ENCODE assay signal across 21 cellular contexts in genomic region chr2:240423788-240424191, GRCh38. TPM values are rescaled to one million over a fixed set of nuclear protein-coding genes. Genes with fewer than 3 reads are reported as not detected.
DNase-seq lines count a peak whose midpoint lies in the region; ATAC-seq and TF ChIP-seq lines count a peak whose summit lies in the region.
"Had no signal": no experiment of that assay in that cellular context is flagged by ENCODE, and none has a peak within 500 bp of the region (broad histone marks: within the 10 kb centered on the region; RNA-seq: fewer than 3 reads in every experiment).

No MANE protein-coding gene starts in this region.

- H3K4me3 ChIP-seq in right atrium auricular region: no peak overlapping the region
- H3K4me3 ChIP-seq in heart left ventricle: no peak overlapping the region
- no peak overlapping the region for H3K4me3 ChIP-seq in testis
- H3K4me3 ChIP-seq: BLaER1 treated with 17β-estradiol and CSF1 and Interleukin-3, amounts not matched to agents 10 nM and 100 nM; SJSA1 had no signal

- H3K4me1 ChIP-seq in right atrium auricular region (no peaks in the 10 kb centered on the region), heart left ventricle (no peaks in the 10 kb centered on the region), testis (no peaks in the 10 kb centered on the region)
- H3K4me1 ChIP-seq: BLaER1 treated with 17β-estradiol and CSF1 and Interleukin-3, amounts not matched to agents 10 nM and 100 nM; Caco-2; SJSA1 had no signal

- no peaks in the 10 kb centered on the region for H3K36me3 Mint-ChIP-seq in nephron progenitor cell (ENCODE audit: low read depth)
- H3K36me3 Mint-ChIP-seq in Calu3 (ENCODE audit: insufficient read depth, unreplicated experiment): peaks cover 18% of the 10 kb centered on the region
- H3K36me3 Mint-ChIP-seq: mesothelial cell of epicardium had no signal

- H3K27ac Mint-ChIP-seq in nephron progenitor cell (peak overlapping the region; percentile 42), Calu3 (ENCODE audit: unreplicated experiment) (no peak overlapping the region)
- H3K27ac Mint-ChIP-seq: activated naive CD8-positive, alpha-beta T cell treated with anti-CD3 and anti-CD28 coated beads for 36 hours; mesothelial cell of epicardium; naive thymus-derived CD4-positive, alpha-beta T cell had no signal

- 85 to 96% (median 93%) methylated on average over 17 of the region's 17 CpGs for WGBS in heart left ventricle, 4 donors
- 78 to 90% methylated on average over 16 to 17 of the region's 17 CpGs for WGBS in testis, 2 donors

- TF ChIP-seq POLR2A in heart left ventricle (IDR thresholded peaks at IDR 0.05) (no peak), testis (IDR thresholded peaks at IDR 0.05) (no peak)

- H3K27me3 Mint-ChIP-seq in nephron progenitor cell (ENCODE audit: low read depth, poor library complexity) (peaks cover 8% of the 10 kb centered on the region), Calu3 (ENCODE audit: unreplicated experiment) (peaks cover 13% of the 10 kb centered on the region)

- H3K27ac ChIP-seq in right atrium auricular region (no peak overlapping the region), heart left ventricle (no peak overlapping the region), testis (no peak overlapping the region)
- H3K27ac ChIP-seq: BLaER1 treated with 17β-estradiol and CSF1 and Interleukin-3, amounts not matched to agents 10 nM and 100 nM; SJSA1 had no signal

- peak; percentile 39 for DNase-seq in Right ventricle myocardium inferior (ENCODE audit: missing footprints)
- no peak for DNase-seq in right atrium auricular region (ENCODE audit: low spot score)
- peak in 4 of 5 donors; percentile 3 to 37 (median 10) for DNase-seq in heart left ventricle
- no peak for DNase-seq in nephron progenitor cell
- peak; percentile 8 for DNase-seq in testis
- no peak for DNase-seq in T1000 (lab: John Stamatoyannopoulos, UW)
- no peak for DNase-seq in Calu3
- no peak for DNase-seq in effector CD8-positive, alpha-beta T cell (lab: John Stamatoyannopoulos, UW)
- DNase-seq: activated CD4-positive, alpha-beta T cell treated with anti-CD3 and anti-CD28 coated beads for 48 hours; activated naive CD8-positive, alpha-beta T cell treated with anti-CD3 and anti-CD28 coated beads for 36 hours; Caco-2; DND-41; H7; NCI-H1694; NCI-H2171; NCI-H526 treated with DMSO at 0.1 percent for 48 hours had no signal

- H3K4me1 Mint-ChIP-seq in nephron progenitor cell (peaks cover 19% of the 10 kb centered on the region), Calu3 (ENCODE audit: low read depth, unreplicated experiment) (peaks cover 15% of the 10 kb centered on the region)
- H3K4me1 Mint-ChIP-seq: central memory CD8-positive, alpha-beta T cell had no signal

- H3K27me3 ChIP-seq in right atrium auricular region: no peaks in the 10 kb centered on the region
- no peaks in the 10 kb centered on the region for H3K27me3 ChIP-seq in heart left ventricle
- no peaks in the 10 kb centered on the region for H3K27me3 ChIP-seq in testis
- H3K27me3 ChIP-seq: BLaER1 treated with 17β-estradiol and CSF1 and Interleukin-3, amounts not matched to agents 10 nM and 100 nM; SJSA1 had no signal

- TF ChIP-seq CTCF in right atrium auricular region (IDR thresholded peaks at IDR 0.05) (no peak), heart left ventricle (IDR thresholded peaks at IDR 0.05) (no peak), nephron progenitor cell (IDR thresholded peaks at IDR 0.05) (no peak), testis (IDR thresholded peaks at IDR 0.05) (no peak), Calu3 (IDR thresholded peaks at IDR 0.05; ENCODE audit: unreplicated experiment) (no peak)

- H3K9me3 ChIP-seq in right atrium auricular region (peaks cover 0 to 20% of the 10 kb centered on the region in 2 donors), heart left ventricle (peaks cover 0 to 26% (median 7%) of the 10 kb centered on the region in 12 donors), testis (no peaks in the 10 kb centered on the region)
- H3K9me3 ChIP-seq: Caco-2 had no signal

- H3K9me3 Mint-ChIP-seq in nephron progenitor cell (peaks cover 82% of the 10 kb centered on the region), Calu3 (ENCODE audit: low read depth, unreplicated experiment) (peaks cover 6% of the 10 kb centered on the region)
- H3K9me3 Mint-ChIP-seq: central memory CD8-positive, alpha-beta T cell had no signal

- ATAC-seq in Right ventricle myocardium inferior (no peak), heart left ventricle (no peak)
- ATAC-seq: naive thymus-derived CD4-positive, alpha-beta T cell had no signal

- H3K4me3 Mint-ChIP-seq in nephron progenitor cell (no peak overlapping the region), Calu3 (ENCODE audit: low read depth, unreplicated experiment) (no peak overlapping the region)
- H3K4me3 Mint-ChIP-seq: activated naive CD8-positive, alpha-beta T cell treated with anti-CD3 and anti-CD28 coated beads for 36 hours; central memory CD8-positive, alpha-beta T cell; mesothelial cell of epicardium; naive thymus-derived CD4-positive, alpha-beta T cell had no signal

- H3K36me3 ChIP-seq in right atrium auricular region: no peaks in the 10 kb centered on the region
- H3K36me3 ChIP-seq in heart left ventricle: no peaks in the 10 kb centered on the region
- no peaks in the 10 kb centered on the region for H3K36me3 ChIP-seq in testis (ENCODE audit: low read depth, missing control alignments)
- H3K36me3 ChIP-seq: SJSA1 had no signal

- intact Hi-C loops in Right ventricle myocardium inferior (cut with DNase I) (no loop called here), heart left ventricle (cut with DNase I) (no loop called here), testis (cut with DNase I; ENCODE audit: low total_unique reads) (no loop called here), Calu3 (cut with micrococcal nuclease; ENCODE audit: unreplicated experiment) (no loop called here)

- BruUV-seq in Calu3 (replicated peaks; lab: Mats Ljungman, UMichigan): no TSS peak

- CTCF ChIA-PET in Calu3 (lab: Charles Lee): no interaction called here

RNA-seq across cellular contexts. Expression of gene GPC1, which starts 11.7 kb away (rescaled TPM):
- 182 TPM for total RNA-seq in Right ventricle myocardium inferior
- 100 to 1,000 TPM in 1 of 2 donors, 10 to 100 TPM in 1; 77.4 to 103 TPM for total RNA-seq in right atrium auricular region
- 100 to 1,000 TPM; 131 to 316 (median 193) TPM for total RNA-seq in heart left ventricle
- polyA plus RNA-seq in heart left ventricle: 100 to 1,000 TPM; 134 to 209 TPM
- 100 to 1,000 TPM; 244 to 479 TPM for total RNA-seq in testis
- polyA plus RNA-seq in testis (ENCODE audit: insufficient read depth, low read depth, low replicate concordance): 74.2 TPM
- total RNA-seq in Calu3 (2022): 41.8 and 51.5 TPM in 2 replicates

Comparison
In these comparisons a context has a peak if more than half of its experiments do, and no peak if none do; other contexts are left out.
1. DNase-seq: peak in Right ventricle myocardium inferior (single experiment), heart left ventricle (4 of 5) and testis (single experiment); none in right atrium auricular region (single experiment), nephron progenitor cell (single experiment), T1000 (single experiment), Calu3 (single experiment) and effector CD8-positive, alpha-beta T cell (single experiment).